In the genomic region with DNA sequence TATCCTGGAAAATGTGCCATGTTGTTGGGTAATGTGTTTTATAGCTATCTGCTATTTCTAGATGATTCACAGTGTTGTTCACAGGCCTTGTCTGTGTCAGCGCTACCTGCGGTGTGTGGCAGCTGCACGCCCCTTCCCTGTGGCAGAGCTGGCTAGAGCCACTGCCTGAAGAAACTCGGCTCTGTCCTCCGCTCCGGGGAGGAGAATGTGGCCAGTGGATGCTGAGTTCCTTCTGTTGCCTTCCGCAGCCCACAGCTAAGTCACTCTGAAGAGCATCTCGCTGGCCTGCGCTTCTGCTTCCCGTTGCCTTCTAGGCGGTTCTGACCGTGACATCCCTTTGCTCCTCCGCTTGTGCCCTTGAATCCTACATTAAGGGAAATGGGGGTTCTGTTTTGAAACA, we compare ENCODE assay signal across 17 cellular contexts.
DNase-seq lines count a peak whose midpoint lies in the region; TF ChIP-seq lines count a peak whose summit lies in the region.
"Had no signal": no experiment of that assay in that cellular context is flagged by ENCODE, and none has a peak within 500 bp of the region (broad histone marks: within the 10 kb centered on the region; RNA-seq: fewer than 3 reads in every experiment).

No MANE protein-coding gene starts in this region.

- H3K27ac ChIP-seq in prostate gland: no peak overlapping the region
- H3K27ac ChIP-seq: 22Rv1, BLaER1, SJSA1 had no signal

- H3K36me3 ChIP-seq in prostate gland: no peaks in the 10 kb centered on the region
- H3K36me3 ChIP-seq: BLaER1, SJSA1 had no signal

- TF ChIP-seq CTCF in prostate gland (IDR thresholded peaks at IDR 0.05): no peak

- no peak for TF ChIP-seq POLR2A in prostate gland (IDR thresholded peaks at IDR 0.05)

- no peaks in the 10 kb centered on the region for H3K4me1 ChIP-seq in prostate gland (replicated peaks)
- H3K4me1 ChIP-seq: SJSA1 had no signal

- DNase-seq in DMS53 (lab: John Stamatoyannopoulos, UW) (peak; percentile 3), DMS53 treated with DMSO at 0.1 percent for 48 hours (lab: John Stamatoyannopoulos, UW; ENCODE audit: unreplicated experiment) (no peak), astrocyte of the hippocampus (ENCODE audit: low read depth, low spot score) (peak; percentile 2), islet precursor cell (peak; percentile 50), posterior cingulate gyrus (peak in 8 of 10 donors; percentile 13 to 87 (median 32)), HT-29 (ENCODE audit: low spot score) (no peak), prostate gland (ENCODE audit: low spot score) (no peak)
- no peak for DNase-seq in stimulated activated CD4-positive, alpha-beta T cell treated with anti-CD3 and anti-CD28 coated beads, Interleukin-4, amount 100 ng/mL, for 1 hour
- DNase-seq: CD8-positive, alpha-beta memory T cell; EL; NCI-H1092; NCI-H187; NCI-H510A; RPMI8226 had no signal

- no peaks in the 10 kb centered on the region for H3K27me3 ChIP-seq in prostate gland (replicated peaks; ENCODE audit: insufficient read depth)
- H3K27me3 ChIP-seq: BLaER1, SJSA1 had no signal

- intact Hi-C loops in posterior cingulate gyrus (cut with DNase I): no loop called here
- intact Hi-C loops in prostate gland (cut with DNase I): no loop called here

- no peak overlapping the region for H3K4me3 ChIP-seq in prostate gland
- H3K4me3 ChIP-seq: BLaER1, SJSA1 had no signal

- H3K9me3 ChIP-seq in prostate gland: no peaks in the 10 kb centered on the region
- H3K9me3 ChIP-seq: SJSA1 had no signal

- WGBS in prostate gland: 94% methylated on average over 13 of the region's 13 CpGs

Comparison
In these comparisons a context has a peak if more than half of its experiments do, and no peak if none do; other contexts are left out.
1. DNase-seq: peak in DMS53 (single experiment), astrocyte of the hippocampus (single experiment), islet precursor cell (single experiment) and posterior cingulate gyrus (8 of 10); none in DMS53 treated with DMSO at 0.1 percent for 48 hours (single experiment), HT-29 (single experiment), prostate gland (single experiment) and stimulated activated CD4-positive, alpha-beta T cell treated with anti-CD3 and anti-CD28 coated beads, Interleukin-4, amount 100 ng/mL, for 1 hour (single experiment).